ENCODE assay signal across 17 cellular contexts in the genomic region with DNA sequence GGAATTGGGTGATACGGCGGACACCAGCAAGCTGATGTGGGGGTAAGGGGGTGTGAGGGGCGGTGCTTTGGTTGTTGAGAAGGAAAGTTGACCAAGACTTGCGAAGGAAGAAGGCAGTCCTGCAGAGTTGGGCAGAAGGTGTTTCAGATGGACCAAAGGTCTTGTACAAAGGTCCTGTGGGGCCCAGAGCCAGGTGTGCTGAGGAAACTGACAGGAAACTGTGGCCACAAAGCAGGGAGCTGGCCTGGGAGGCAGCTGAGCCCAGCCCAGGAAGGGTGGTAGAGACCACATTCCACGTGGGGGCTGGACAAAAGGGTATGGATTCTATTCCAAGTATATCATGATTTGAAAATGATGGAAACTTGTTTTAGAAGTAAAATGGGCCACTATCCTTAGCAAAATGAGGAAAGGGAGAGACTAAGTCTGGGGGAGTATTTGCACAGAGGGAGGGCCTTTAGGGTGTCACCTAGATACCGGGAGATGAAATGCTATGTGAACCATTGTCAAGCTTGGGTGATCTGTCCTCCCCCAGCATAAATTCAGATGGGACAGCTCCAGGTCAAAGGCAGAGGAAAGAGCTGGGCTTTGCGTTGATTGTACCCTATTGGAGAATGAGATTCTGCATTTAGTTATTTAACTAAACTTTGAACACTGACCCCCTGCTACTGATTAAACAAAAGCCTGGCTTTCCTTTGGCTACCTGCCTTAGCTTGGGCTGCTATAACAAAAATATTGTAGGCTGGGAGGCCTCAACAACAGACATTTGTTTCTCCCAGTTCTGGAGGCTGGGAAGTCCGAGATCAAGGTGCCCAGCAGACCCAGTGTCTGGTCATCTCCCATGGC. TPM values are rescaled to one million over a fixed set of nuclear protein-coding genes. Genes with fewer than 3 reads are reported as not detected.
DNase-seq lines count a peak whose midpoint lies in the region; ATAC-seq and TF ChIP-seq lines count a peak whose summit lies in the region.
"Had no signal": no experiment of that assay in that cellular context is flagged by ENCODE, and none has a peak within 500 bp of the region (broad histone marks: within the 10 kb centered on the region; RNA-seq: fewer than 3 reads in every experiment).

No MANE protein-coding gene starts in this region.

- H3K27ac ChIP-seq in naive thymus-derived CD4-positive, alpha-beta T cell (ENCODE audit: low read depth, low read length), result no peak overlapping the region
- H3K27ac ChIP-seq in left ventricle myocardium inferior (replicated peaks), result no peak overlapping the region
- H3K27ac ChIP-seq: BLaER1 treated with 17β-estradiol and CSF1 and Interleukin-3, amounts not matched to agents 10 nM and 100 nM; HL-60 had no signal

- POLR2A ChIA-PET in naive thymus-derived CD4-positive, alpha-beta T cell (lab: Charles Lee), result interaction anchor here (1.0 to 1.7 kb wide), 2 partner anchors 38 kb away, joined by 5 to 9 read pairs; no protein-coding TSS in a partner anchor

- DNase-seq in left lobe of liver (ENCODE audit: low spot score) (peak; percentile 67), NCI-H2171 (lab: John Stamatoyannopoulos, UW) (no peak), left ventricle myocardium inferior (no peak)
- no peak for DNase-seq in naive thymus-derived CD4-positive, alpha-beta T cell
- no peak for DNase-seq in activated CD4-positive, CD25-positive, alpha-beta regulatory T cell treated with anti-CD3 and anti-CD28 coated beads, Interleukin-2, amount 50 U/mL, for 72 hours
- DNase-seq: ACHN, DND-41, GDM1, GOT3, H9, KBM-7 had no signal

- H3K4me3 ChIP-seq in Loucy (ENCODE audit: low read length, poor library complexity, severe bottlenecking) (no peak overlapping the region), left ventricle myocardium inferior (no peak overlapping the region)
- no peak overlapping the region for H3K4me3 ChIP-seq in naive thymus-derived CD4-positive, alpha-beta T cell (ENCODE audit: low read length)
- H3K4me3 ChIP-seq: BLaER1 treated with 17β-estradiol and CSF1 and Interleukin-3, amounts not matched to agents 10 nM and 100 nM had no signal

- H3K27me3 Mint-ChIP-seq in naive thymus-derived CD4-positive, alpha-beta T cell, result peaks cover 0 to 24% (median 0%) of the 10 kb centered on the region in 5 donors

- H3K36me3 Mint-ChIP-seq in naive thymus-derived CD4-positive, alpha-beta T cell, result no peaks in the 10 kb centered on the region
- H3K36me3 Mint-ChIP-seq: CD4-positive, CD25-positive, alpha-beta regulatory T cell had no signal

- CTCF ChIA-PET in naive thymus-derived CD4-positive, alpha-beta T cell (lab: Charles Lee), result interaction anchor here (0.7 to 1.7 kb wide), 5 partner anchors 9 to 421 kb away, joined by 3 to 5 read pairs (median 3); no protein-coding TSS in a partner anchor

- H3F3A ChIP-seq in Loucy (ENCODE audit: low read depth), result no peaks in the 10 kb centered on the region

- no peaks in the 10 kb centered on the region for H3K79me2 ChIP-seq in Loucy (ENCODE audit: insufficient read depth, low read length)

- H3K9ac ChIP-seq in Loucy (ENCODE audit: low read depth, low read length, poor library complexity, severe bottlenecking), result no peak overlapping the region
- H3K9ac ChIP-seq: BLaER1 treated with 17β-estradiol and CSF1 and Interleukin-3, amounts not matched to agents 10 nM and 100 nM had no signal

- no peaks in the 10 kb centered on the region for H3K9me2 ChIP-seq in Loucy (replicated peaks; ENCODE audit: low read depth, low read length)

- H3K27me3 ChIP-seq in Loucy (ENCODE audit: insufficient read depth, low read length, poor library complexity, severe bottlenecking) (no peaks in the 10 kb centered on the region), left ventricle myocardium inferior (ENCODE audit: low read depth) (peaks cover 12% of the 10 kb centered on the region)
- no peaks in the 10 kb centered on the region for H3K27me3 ChIP-seq in naive thymus-derived CD4-positive, alpha-beta T cell (ENCODE audit: control insufficient read depth in 2 of 2, insufficient read depth in 2 of 2, low read length in 2 of 2)
- H3K27me3 ChIP-seq: BLaER1 treated with 17β-estradiol and CSF1 and Interleukin-3, amounts not matched to agents 10 nM and 100 nM had no signal

- H3K4me1 ChIP-seq in Loucy (ENCODE audit: insufficient read depth, low read length, poor library complexity, severe bottlenecking) (peaks cover 23% of the 10 kb centered on the region), left ventricle myocardium inferior (peaks cover 4% of the 10 kb centered on the region)
- H3K4me1 ChIP-seq in naive thymus-derived CD4-positive, alpha-beta T cell (ENCODE audit: control insufficient read depth in 2 of 2, insufficient read depth in 2 of 2, low read length in 2 of 2), result peaks cover 2 to 5% of the 10 kb centered on the region in 2 donors

- H3K9me3 ChIP-seq in Loucy (ENCODE audit: insufficient read depth, low read depth, low read length) (no peaks in the 10 kb centered on the region), left ventricle myocardium inferior (replicated peaks) (no peaks in the 10 kb centered on the region)
- H3K9me3 ChIP-seq in naive thymus-derived CD4-positive, alpha-beta T cell (ENCODE audit: control insufficient read depth in 2 of 3, low read length in 3 of 3), result no peaks in the 10 kb centered on the region

- H3K27ac Mint-ChIP-seq in naive thymus-derived CD4-positive, alpha-beta T cell, result peak overlapping the region in 6 of 9 donors; percentile 23 to 84 (median 72)
- H3K27ac Mint-ChIP-seq: H9 had no signal

- H2AFZ ChIP-seq in Loucy (ENCODE audit: low read length), result no peak overlapping the region

- no peak overlapping the region for H3K4me3 Mint-ChIP-seq in naive thymus-derived CD4-positive, alpha-beta T cell
- H3K4me3 Mint-ChIP-seq: CD4-positive, CD25-positive, alpha-beta regulatory T cell; H9 had no signal

- TF ChIP-seq CTCF in Loucy (conservative IDR thresholded peaks at IDR 0.05; ENCODE audit: low read length) (no peak), left ventricle myocardium inferior (IDR thresholded peaks at IDR 0.05; ENCODE audit: borderline replicate concordance) (no peak)

- H4K20me1 ChIP-seq in Loucy (ENCODE audit: insufficient read depth, low read length, poor library complexity, severe bottlenecking), result no peaks in the 10 kb centered on the region
- H4K20me1 ChIP-seq: BLaER1 treated with 17β-estradiol and CSF1 and Interleukin-3, amounts not matched to agents 10 nM and 100 nM had no signal

- ATAC-seq in left lobe of liver, result peak; percentile 83
- no peak for ATAC-seq in naive thymus-derived CD4-positive, alpha-beta T cell
- ATAC-seq in HG03354 (IDR thresholded peaks at IDR 0.05; ENCODE audit: poor library complexity, severe bottlenecking, unreplicated experiment), result no peak

- intact Hi-C loops in naive thymus-derived CD4-positive, alpha-beta T cell (cut with micrococcal nuclease), result no loop called here
- intact Hi-C loops in left ventricle myocardium inferior (cut with micrococcal nuclease), result loop anchor here (10.0 kb wide), 1 partner anchor 119 kb away; no protein-coding TSS in a partner anchor

- H3K9me3 Mint-ChIP-seq in naive thymus-derived CD4-positive, alpha-beta T cell, result no peaks in the 10 kb centered on the region
- H3K9me3 Mint-ChIP-seq: CD4-positive, CD25-positive, alpha-beta regulatory T cell; H9 had no signal

- peaks cover 3 to 34% (median 27%) of the 10 kb centered on the region in 7 donors for H3K4me1 Mint-ChIP-seq in naive thymus-derived CD4-positive, alpha-beta T cell

- peak overlapping the region; percentile 36 for H3K4me2 ChIP-seq in Loucy (ENCODE audit: low read depth, low read length, poor library complexity, severe bottlenecking)
- H3K4me2 ChIP-seq: BLaER1 treated with 17β-estradiol and CSF1 and Interleukin-3, amounts not matched to agents 10 nM and 100 nM had no signal

- H3K36me3 ChIP-seq in Loucy (ENCODE audit: insufficient read depth, low read length) (no peaks in the 10 kb centered on the region), left ventricle myocardium inferior (no peaks in the 10 kb centered on the region)
- H3K36me3 ChIP-seq in naive thymus-derived CD4-positive, alpha-beta T cell (ENCODE audit: control insufficient read depth in 2 of 3, insufficient read depth in 3 of 3, low read length in 3 of 3), result no peaks in the 10 kb centered on the region
- H3K36me3 ChIP-seq: BLaER1 treated with 17β-estradiol and CSF1 and Interleukin-3, amounts not matched to agents 10 nM and 100 nM had no signal

RNA-seq across cellular contexts. Expression of a gene that starts 4.3 kb away (rescaled TPM):
- 1.8 TPM for total RNA-seq in left lobe of liver
- total RNA-seq in naive thymus-derived CD4-positive, alpha-beta T cell, result 10 to 100 TPM in 4 of 5 experiments, under 1 TPM in 1; 0.17 to 26.8 (median 21.6) TPM
- polyA plus RNA-seq in naive thymus-derived CD4-positive, alpha-beta T cell, result 10 to 100 TPM; 11.9 to 24.3 TPM
- 0.33 TPM for total RNA-seq in left ventricle myocardium inferior
- total RNA-seq: A172, H9 had no signal
